In genomic region chr14:21071225-21072041, GRCh38 we compare ENCODE assay signal across 1 cellular context.
TF ChIP-seq lines count a peak whose summit lies in the region.

No MANE protein-coding gene starts in this region.

TF ChIP-seq in GM23338, 12 proteins besides CTCF, POLR2A, EP300 and RAD21:
- peak; percentile 55; the same call in 1 of the 2 replicates for TF ChIP-seq POLR2AphosphoS5 (IDR thresholded peaks at IDR 0.05; ENCODE audit: low read depth)
- TF ChIP-seq ZNF331 (CRISPR knock-in tag; IDR thresholded peaks at IDR 0.05; ENCODE audit: low read depth), result no peak
- no peak for TF ChIP-seq EZH2phosphoT487 (IDR thresholded peaks at IDR 0.05; ENCODE audit: unreplicated experiment)
- TF ChIP-seq JUNB (IDR thresholded peaks at IDR 0.05; ENCODE audit: unreplicated experiment), result no peak
- no peak for TF ChIP-seq ZNF114 (CRISPR knock-in tag; IDR thresholded peaks at IDR 0.05)
- TF ChIP-seq CREB1 (CRISPR knock-in tag; IDR thresholded peaks at IDR 0.05; ENCODE audit: low read depth), result no peak
- TF ChIP-seq NANOG (IDR thresholded peaks at IDR 0.05; ENCODE audit: borderline replicate concordance), result no peak
- no peak for TF ChIP-seq STAT1 (IDR thresholded peaks at IDR 0.05; ENCODE audit: unreplicated experiment)
- TF ChIP-seq, protein P1, sequence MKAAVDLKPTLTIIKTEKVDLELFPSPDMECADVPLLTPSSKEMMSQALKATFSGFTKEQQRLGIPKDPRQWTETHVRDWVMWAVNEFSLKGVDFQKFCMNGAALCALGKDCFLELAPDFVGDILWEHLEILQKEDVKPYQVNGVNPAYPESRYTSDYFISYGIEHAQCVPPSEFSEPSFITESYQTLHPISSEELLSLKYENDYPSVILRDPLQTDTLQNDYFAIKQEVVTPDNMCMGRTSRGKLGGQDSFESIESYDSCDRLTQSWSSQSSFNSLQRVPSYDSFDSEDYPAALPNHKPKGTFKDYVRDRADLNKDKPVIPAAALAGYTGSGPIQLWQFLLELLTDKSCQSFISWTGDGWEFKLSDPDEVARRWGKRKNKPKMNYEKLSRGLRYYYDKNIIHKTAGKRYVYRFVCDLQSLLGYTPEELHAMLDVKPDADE (IDR thresholded peaks at IDR 0.05), result peak; percentile 40; the same call in 1 of the 2 replicates
- no peak for TF ChIP-seq ZNF462 (CRISPR knock-in tag; IDR thresholded peaks at IDR 0.05)
- TF ChIP-seq EZH2 (IDR thresholded peaks at IDR 0.05; ENCODE audit: low read depth, unreplicated experiment), result no peak
